8 cellular contexts compared by ENCODE assay signal in the genomic region with DNA sequence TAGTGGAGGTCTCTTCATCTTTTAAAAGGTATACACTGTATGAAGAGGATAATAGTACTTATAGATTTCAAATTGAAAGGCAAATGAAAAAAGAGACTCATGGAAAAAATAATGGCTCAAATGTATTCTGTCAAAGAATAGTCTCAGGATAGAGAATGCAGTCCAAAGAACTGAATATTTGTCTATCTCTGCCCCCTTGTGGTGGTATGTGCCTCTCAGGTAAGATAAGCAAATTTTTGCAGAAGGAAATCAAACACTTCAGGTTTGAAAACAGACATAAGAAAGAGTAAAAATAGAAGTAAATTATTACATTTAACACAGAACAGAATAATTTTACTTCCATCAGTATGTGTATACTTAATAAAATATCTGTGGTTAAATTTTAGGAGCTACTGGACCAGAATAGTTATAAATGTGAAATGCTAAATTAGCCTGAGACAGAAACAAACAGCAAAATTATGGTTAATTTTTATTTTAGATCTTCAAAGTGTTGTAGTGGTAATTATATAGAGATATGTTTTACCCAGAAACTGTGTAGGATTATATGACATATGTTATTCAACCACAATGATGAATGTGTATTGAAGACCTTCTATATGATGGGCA.
A peak's percentile ranks its signal among the peaks of the same experiment; 100 is the strongest.
DNase-seq lines count a peak whose midpoint lies in the region; ATAC-seq and TF ChIP-seq lines count a peak whose summit lies in the region.

No MANE protein-coding gene starts in this region.

- H3K4ac ChIP-seq in IMR-90 (ENCODE audit: low read depth, low read length), result no peak overlapping the region

- H3K27me3 ChIP-seq in IMR-90 (ENCODE audit: control insufficient read depth, insufficient read depth, low read length) (no peaks in the 10 kb centered on the region), OCI-LY1 (ENCODE audit: insufficient read depth, low read length) (no peaks in the 10 kb centered on the region)

- no peak overlapping the region for H3K4me2 ChIP-seq in IMR-90 (ENCODE audit: low read depth, low read length)
- H3K4me2 ChIP-seq in OCI-LY1 (ENCODE audit: low read length), result no peak overlapping the region

- H3K56ac ChIP-seq in IMR-90 (ENCODE audit: extremely low read depth, insufficient read depth, low read length), result no peak overlapping the region

- H4K5ac ChIP-seq in IMR-90 (ENCODE audit: low read depth, low read length), result no peak overlapping the region

- H3K4me3 Mint-ChIP-seq in brain, result no peak overlapping the region

- H2BK120ac ChIP-seq in IMR-90 (ENCODE audit: low read depth, low read length), result no peak overlapping the region

- H3K36me3 Mint-ChIP-seq in brain, result no peaks in the 10 kb centered on the region

- H3K9me1 ChIP-seq in IMR-90 (ENCODE audit: insufficient read depth, low read length), result no peaks in the 10 kb centered on the region

- peak; percentile 32 for DNase-seq in DMS 273 treated with DMSO at 0.1 percent for 48 hours (lab: John Stamatoyannopoulos, UW)
- DNase-seq in IMR-90, result peak; percentile 68
- peak; percentile 88 for DNase-seq in inferior parietal cortex (ENCODE audit: extremely low spot score)
- peak; percentile 2 for DNase-seq in stimulated activated CD8-positive, alpha-beta memory T cell treated with anti-CD3 and anti-CD28 coated beads, Interleukin-12 subunit alpha, Interleukin-12 subunit beta, amount 100 ng/mL, for 1 hour (ENCODE audit: low read depth)

- no peaks in the 10 kb centered on the region for H4K20me1 ChIP-seq in IMR-90 (ENCODE audit: insufficient read depth, low read length)
- H4K20me1 ChIP-seq in OCI-LY1 (ENCODE audit: insufficient read depth, low read length), result no peaks in the 10 kb centered on the region

- in situ Hi-C loops in IMR-90 (cut with MboI; ENCODE audit: low sequenced_read_pairs), result loop anchor here (10.0 to 25.0 kb wide), 2 partner anchors 594 to 687 kb away; no protein-coding TSS in a partner anchor

- peaks cover 11% of the 10 kb centered on the region for H3K27me3 Mint-ChIP-seq in brain

- H3K4me1 ChIP-seq in IMR-90 (ENCODE audit: control insufficient read depth, insufficient read depth, low read length) (no peaks in the 10 kb centered on the region), OCI-LY1 (ENCODE audit: insufficient read depth, low read length, severe bottlenecking) (no peaks in the 10 kb centered on the region)

- no peak overlapping the region for H4K91ac ChIP-seq in IMR-90 (ENCODE audit: insufficient read depth, low read depth, low read length)

- CTCF ChIA-PET in IMR-90 (lab: Yijun Ruan, JAX), result interaction anchor here (0.8 to 2.3 kb wide), 11 partner anchors 8 to 301 kb away, joined by 3 to 10 read pairs (median 5); no protein-coding TSS in a partner anchor

- peak overlapping the region in 4 of 5 experiments; percentile 21 to 96 (median 74) for H3K27ac Mint-ChIP-seq in brain

- H3K36me3 ChIP-seq in IMR-90 (ENCODE audit: control insufficient read depth, insufficient read depth, low read length), result no peaks in the 10 kb centered on the region
- H3K36me3 ChIP-seq in OCI-LY1 (ENCODE audit: insufficient read depth, low read length), result no peaks in the 10 kb centered on the region

- no peaks in the 10 kb centered on the region for H3K9me3 ChIP-seq in IMR-90 (ENCODE audit: control insufficient read depth, insufficient read depth, low read length)
- H3K9me3 ChIP-seq in OCI-LY1 (ENCODE audit: low read length), result no peaks in the 10 kb centered on the region

- H2BK20ac ChIP-seq in IMR-90 (ENCODE audit: low read depth, low read length), result no peak overlapping the region

- no peak for TF ChIP-seq POLR2A in IMR-90 (IDR thresholded peaks at IDR 0.05; ENCODE audit: low read depth, low read length)

- no peak overlapping the region for H3K18ac ChIP-seq in IMR-90 (ENCODE audit: low read depth, low read length)

- H3K9me2 ChIP-seq in OCI-LY1 (ENCODE audit: low read depth, low read length), result no peaks in the 10 kb centered on the region

- H2AK9ac ChIP-seq in IMR-90 (replicated peaks; ENCODE audit: low read depth, low read length, poor library complexity), result no peak overlapping the region

- TF ChIP-seq CTCF in IMR-90 (conservative IDR thresholded peaks at IDR 0.05; ENCODE audit: low read depth, low read length), result peak; percentile 83
- TF ChIP-seq CTCF in OCI-LY1 (IDR thresholded peaks at IDR 0.05; ENCODE audit: low read length), result peak; percentile 76
- TF ChIP-seq CTCF in brain (conservative IDR thresholded peaks at IDR 0.05), result peak; percentile 83 to 87

- H3K9ac ChIP-seq in IMR-90 (ENCODE audit: low read depth, low read length), result no peak overlapping the region
- H3K9ac ChIP-seq in OCI-LY1 (ENCODE audit: low read length), result no peak overlapping the region

- H3K79me2 ChIP-seq in OCI-LY1 (ENCODE audit: insufficient read depth, low read length), result no peaks in the 10 kb centered on the region

- H3K4me1 Mint-ChIP-seq in brain, result peaks cover 19% of the 10 kb centered on the region

- dilution Hi-C loops in IMR-90 (cut with HindIII; ENCODE audit: low sequenced_read_pairs, unreplicated experiment), result no loop called here

- H3K23ac ChIP-seq in IMR-90 (ENCODE audit: low read depth, low read length), result no peak overlapping the region

- no peak overlapping the region for H4K8ac ChIP-seq in IMR-90 (ENCODE audit: low read depth in 2 of 2, low read length in 2 of 2)

- POLR2A ChIA-PET in IMR-90 (lab: Charles Lee; ENCODE audit: unreplicated experiment), result no interaction called here

- no peak overlapping the region for H2BK5ac ChIP-seq in IMR-90 (ENCODE audit: low read depth, low read length, poor library complexity, severe bottlenecking)

- H2AK5ac ChIP-seq in IMR-90 (ENCODE audit: low read depth, low read length), result no peak overlapping the region

- no peak overlapping the region for H2AFZ ChIP-seq in IMR-90 (replicated peaks; ENCODE audit: low read length, poor library complexity)
- no peak overlapping the region for H2AFZ ChIP-seq in OCI-LY1 (ENCODE audit: low read length)

- no peak overlapping the region for H3K4me3 ChIP-seq in IMR-90 (ENCODE audit: insufficient read depth, low read depth, low read length)
- H3K4me3 ChIP-seq in OCI-LY1 (ENCODE audit: low read depth, low read length, poor library complexity, severe bottlenecking), result no peak overlapping the region

- BruUV-seq in IMR-90 (replicated peaks; lab: Mats Ljungman, UMichigan), result no TSS peak

- no peaks in the 10 kb centered on the region for H3K79me1 ChIP-seq in IMR-90 (ENCODE audit: low read depth in 1 of 2, low read length in 2 of 2)

- ATAC-seq in GM19043 (IDR thresholded peaks at IDR 0.05; ENCODE audit: low read depth, unreplicated experiment) (peak; percentile 58), IMR-90 (ENCODE audit: low read depth) (peak; percentile 71; the same call in 1 of the 2 replicates), GM21528 (IDR thresholded peaks at IDR 0.05; ENCODE audit: low FRiP score, unreplicated experiment) (no peak)

- H3K14ac ChIP-seq in IMR-90 (replicated peaks; ENCODE audit: low read depth, low read length), result no peak overlapping the region

- TF ChIP-seq RAD21 in IMR-90 (IDR thresholded peaks at IDR 0.05; ENCODE audit: low read length), result peak; percentile 88

- no peaks in the 10 kb centered on the region for H3F3A ChIP-seq in OCI-LY1 (ENCODE audit: insufficient read depth, low read length)

- intact Hi-C loops in IMR-90 (cut with micrococcal nuclease), result loop anchor here (1.0 to 2.0 kb wide), 4 partner anchors 226 to 733 kb away; no protein-coding TSS in a partner anchor

- no peak overlapping the region for H2BK15ac ChIP-seq in IMR-90 (ENCODE audit: low read depth, low read length)

- H3K27ac ChIP-seq in IMR-90 (ENCODE audit: insufficient read depth, low read length) (no peak overlapping the region), OCI-LY1 (ENCODE audit: low read depth, low read length, poor library complexity, severe bottlenecking) (no peak overlapping the region)

- peaks cover 0 to 38% (median 6%) of the 10 kb centered on the region in 5 experiments for H3K9me3 Mint-ChIP-seq in brain

TF ChIP-seq in IMR-90, 13 proteins besides CTCF, POLR2A, EP300 and RAD21:
- TF ChIP-seq SMC3 (IDR thresholded peaks at IDR 0.05; ENCODE audit: low read depth, low read length), result peak; percentile 97
- no peak for TF ChIP-seq FOS (IDR thresholded peaks at IDR 0.05; ENCODE audit: low read depth, low read length)
TF ChIP-seq in IMR-90: peak in this region for 1.

Comparison
In these comparisons a context has a peak if more than half of its experiments do, and no peak if none do; other contexts are left out.
1. DNase-seq: peak in every context shown above with its lines; median percentile 88 in inferior parietal cortex; 68 in IMR-90; 32 in DMS 273 treated with DMSO at 0.1 percent for 48 hours; 2 in stimulated activated CD8-positive, alpha-beta memory T cell treated with anti-CD3 and anti-CD28 coated beads, Interleukin-12 subunit alpha, Interleukin-12 subunit beta, amount 100 ng/mL, for 1 hour.